In the genomic region with DNA sequence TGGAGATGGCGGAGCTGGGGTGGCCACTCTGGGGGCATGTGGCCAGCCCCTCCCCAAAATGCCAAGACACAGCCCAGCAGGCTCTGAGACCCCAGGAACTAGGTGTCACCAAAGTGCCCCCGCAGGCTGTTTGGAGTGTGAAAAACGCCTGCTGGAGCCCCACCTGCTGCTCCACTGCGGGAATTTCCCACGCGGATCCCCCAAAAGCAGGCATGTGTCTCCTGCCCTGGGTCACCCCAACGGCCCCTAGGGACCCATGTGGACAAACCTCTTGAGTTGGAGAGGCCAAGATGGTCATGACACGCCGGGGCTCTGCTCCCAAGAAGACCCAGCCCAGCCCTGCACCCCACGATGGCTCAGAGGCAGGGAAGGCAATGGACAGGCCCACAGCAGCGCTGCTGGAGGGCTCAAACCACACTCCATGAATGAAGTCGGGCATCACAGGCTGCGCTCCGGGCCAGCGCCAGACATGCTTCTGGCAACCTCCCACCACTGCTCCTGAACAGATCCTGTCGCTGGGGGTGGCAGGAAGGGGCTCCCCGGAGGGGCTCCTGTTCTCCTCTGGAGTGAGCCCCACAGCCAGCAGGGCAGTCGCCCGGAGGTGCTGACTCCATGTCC, we compare ENCODE assay signal across 14 cellular contexts. TPM values are rescaled to one million over a fixed set of nuclear protein-coding genes. Genes with fewer than 3 reads are reported as not detected.
DNase-seq lines count a peak whose midpoint lies in the region; ATAC-seq, FAIRE-seq and TF ChIP-seq lines count a peak whose summit lies in the region.
"Had no signal": no experiment of that assay in that cellular context is flagged by ENCODE, and none has a peak within 500 bp of the region (broad histone marks: within the 10 kb centered on the region; RNA-seq: fewer than 3 reads in every experiment).

No MANE protein-coding gene starts in this region.

- no peak overlapping the region for H3K4me3 Mint-ChIP-seq in progenitor cell of endocrine pancreas (ENCODE audit: low read depth)
- no peak overlapping the region for H3K4me3 Mint-ChIP-seq in CD8-positive, alpha-beta T cell

- TF ChIP-seq POLR2A in endothelial cell of umbilical vein (IDR thresholded peaks at IDR 0.05; ENCODE audit: low read depth, low read length), result no peak

- H3K79me2 ChIP-seq in endothelial cell of umbilical vein (ENCODE audit: control insufficient read depth, insufficient read depth, low read length), result peaks cover 96% of the 10 kb centered on the region

- ATAC-seq in HG02623 (IDR thresholded peaks at IDR 0.05; ENCODE audit: unreplicated experiment), result no peak
- ATAC-seq in CD8-positive, alpha-beta T cell, result no peak

- H3K27me3 Mint-ChIP-seq in progenitor cell of endocrine pancreas, result no peaks in the 10 kb centered on the region
- H3K27me3 Mint-ChIP-seq in CD8-positive, alpha-beta T cell (ENCODE audit: low read depth), result no peaks in the 10 kb centered on the region
- H3K27me3 Mint-ChIP-seq: CD8-positive, alpha-beta memory T cell had no signal

- H3K27ac ChIP-seq in endothelial cell of umbilical vein (ENCODE audit: insufficient read depth, low read depth, low read length), result peak overlapping the region; percentile 84
- peak overlapping the region; percentile 66 for H3K27ac ChIP-seq in neutrophil
- H3K27ac ChIP-seq in CD8-positive, alpha-beta T cell (ENCODE audit: low read depth, low read length), result no peak overlapping the region
- H3K27ac ChIP-seq: GM23248 had no signal

- no TSS peak for BruUV-seq in endothelial cell of umbilical vein (replicated peaks; lab: Mats Ljungman, UMichigan)

- CTCF ChIA-PET in endothelial cell of umbilical vein (lab: Charles Lee), result interaction anchor here (1.0 to 2.3 kb wide), 11 partner anchors 9 to 101 kb away, joined by 3 to 21 read pairs (median 4); a partner anchor contains a TSS
- CTCF ChIA-PET in CD8-positive, alpha-beta T cell (lab: Charles Lee), result interaction anchor here (1.1 to 1.9 kb wide), 5 partner anchors 9 to 99 kb away, joined by 3 to 6 read pairs (median 4); no protein-coding TSS in a partner anchor

- H3K4me1 ChIP-seq in NT2/D1 (ENCODE audit: insufficient read depth, insufficient read length) (peaks cover 38% of the 10 kb centered on the region), endothelial cell of umbilical vein (ENCODE audit: control insufficient read depth, extremely low read depth, insufficient read depth, low read length) (peaks cover 57% of the 10 kb centered on the region), neutrophil (ENCODE audit: control insufficient read depth in 1 of 2, insufficient read depth in 1 of 2, low read depth in 1 of 2, low read length in 1 of 2) (peaks cover 68 to 83% of the 10 kb centered on the region in 2 experiments)
- peaks cover 68% of the 10 kb centered on the region for H3K4me1 ChIP-seq in CD8-positive, alpha-beta T cell (ENCODE audit: insufficient read depth, low read length)

- no peaks in the 10 kb centered on the region for H3K27me3 ChIP-seq in NT2/D1 (ENCODE audit: insufficient read depth, insufficient read length)
- no peaks in the 10 kb centered on the region for H3K27me3 ChIP-seq in endothelial cell of umbilical vein (ENCODE audit: control insufficient read depth in 2 of 2, insufficient read depth in 2 of 2, low read length in 2 of 2)
- H3K27me3 ChIP-seq in neutrophil, result peaks cover 24% of the 10 kb centered on the region
- H3K27me3 ChIP-seq in CD8-positive, alpha-beta T cell (ENCODE audit: insufficient read depth, low read length), result no peaks in the 10 kb centered on the region

- peaks cover 3% of the 10 kb centered on the region for H3K36me3 Mint-ChIP-seq in progenitor cell of endocrine pancreas (ENCODE audit: insufficient read depth)
- H3K36me3 Mint-ChIP-seq in CD8-positive, alpha-beta T cell, result no peaks in the 10 kb centered on the region
- H3K36me3 Mint-ChIP-seq: CD8-positive, alpha-beta memory T cell had no signal

- H3K27ac Mint-ChIP-seq in progenitor cell of endocrine pancreas, result no peak overlapping the region
- H3K27ac Mint-ChIP-seq in CD8-positive, alpha-beta T cell, result no peak overlapping the region

- H3K36me3 ChIP-seq in NT2/D1 (ENCODE audit: insufficient read depth, insufficient read length, low read length) (peaks cover 48% of the 10 kb centered on the region), endothelial cell of umbilical vein (ENCODE audit: control insufficient read depth in 2 of 2, extremely low read depth in 1 of 2, insufficient read depth in 2 of 2, low read length in 2 of 2) (peaks cover 9 to 12% of the 10 kb centered on the region in 2 experiments), neutrophil (peaks cover 44% of the 10 kb centered on the region)
- H3K36me3 ChIP-seq in CD8-positive, alpha-beta T cell (ENCODE audit: insufficient read depth, low read length), result no peaks in the 10 kb centered on the region

- H3K4me2 ChIP-seq in endothelial cell of umbilical vein (ENCODE audit: insufficient read depth, low read length), result no peak overlapping the region

- H3K4me3 ChIP-seq in NT2/D1 (ENCODE audit: insufficient read length, low read depth) (no peak overlapping the region), endothelial cell of umbilical vein (replicated peaks in 1 of 3; ENCODE audit: insufficient read depth in 1 of 3, low read depth in 1 of 3, low read length in 3 of 3) (no peak overlapping the region), neutrophil (ENCODE audit: low read depth in 1 of 2, low read length in 1 of 2) (peak overlapping the region; percentile 50 to 72)
- no peak overlapping the region for H3K4me3 ChIP-seq in CD8-positive, alpha-beta T cell (ENCODE audit: low read depth, low read length)
- H3K4me3 ChIP-seq: GM23248 had no signal

- no peaks in the 10 kb centered on the region for H3K9me1 ChIP-seq in endothelial cell of umbilical vein (replicated peaks; ENCODE audit: control insufficient read depth, extremely low read depth, insufficient read depth, low read length)

- dilution Hi-C loops in endothelial cell of umbilical vein (cut with MboI; ENCODE audit: extremely low pct_ligation_motif_present, low sequenced_read_pairs), result no loop called here

- H4K20me1 ChIP-seq in endothelial cell of umbilical vein (replicated peaks; ENCODE audit: control insufficient read depth, extremely low read depth, insufficient read depth, low read length), result no peaks in the 10 kb centered on the region

- H3K9me3 ChIP-seq in NT2/D1 (ENCODE audit: insufficient read depth, low read length), result peaks cover 11% of the 10 kb centered on the region; the same call in 1 of the 2 replicates
- no peaks in the 10 kb centered on the region for H3K9me3 ChIP-seq in endothelial cell of umbilical vein (replicated peaks; ENCODE audit: control insufficient read depth, insufficient read depth, low read length)
- no peaks in the 10 kb centered on the region for H3K9me3 ChIP-seq in neutrophil
- no peaks in the 10 kb centered on the region for H3K9me3 ChIP-seq in CD8-positive, alpha-beta T cell (ENCODE audit: low read length)

- POLR2A ChIA-PET in endothelial cell of umbilical vein (lab: Charles Lee), result interaction anchor here (1.0 to 2.0 kb wide), 5 partner anchors 9 to 114 kb away, joined by 4 to 15 read pairs (median 4); no protein-coding TSS in a partner anchor
- POLR2A ChIA-PET in CD8-positive, alpha-beta T cell (lab: Charles Lee), result interaction anchor here (0.5 to 3.7 kb wide), 2 partner anchors 9 to 304 kb away, joined by 3 to 13 read pairs; no protein-coding TSS in a partner anchor

- FAIRE-seq in GM19239 (lab: Jason Lieb, UNC) (no peak), endothelial cell of umbilical vein (lab: Jason Lieb, UNC) (no peak)

- H3K4me1 Mint-ChIP-seq in progenitor cell of endocrine pancreas (ENCODE audit: low read depth), result peaks cover 20% of the 10 kb centered on the region
- peaks cover 37% of the 10 kb centered on the region for H3K4me1 Mint-ChIP-seq in CD8-positive, alpha-beta T cell (ENCODE audit: low read depth)

- no peak overlapping the region for H2AFZ ChIP-seq in endothelial cell of umbilical vein (ENCODE audit: low read depth, low read length)
- H2AFZ ChIP-seq: GM23248 had no signal

- no peaks in the 10 kb centered on the region for H3K9me3 Mint-ChIP-seq in progenitor cell of endocrine pancreas (ENCODE audit: low read depth)
- no peaks in the 10 kb centered on the region for H3K9me3 Mint-ChIP-seq in CD8-positive, alpha-beta T cell
- H3K9me3 Mint-ChIP-seq: CD8-positive, alpha-beta memory T cell had no signal

- TF ChIP-seq CTCF in endothelial cell of umbilical vein (IDR thresholded peaks at IDR 0.05; ENCODE audit: extremely low read depth in 1 of 2, insufficient read depth in 1 of 2, low read depth in 1 of 2, low read length in 2 of 2), result no peak
- TF ChIP-seq CTCF in neutrophil (IDR thresholded peaks at IDR 0.05), result no peak
- TF ChIP-seq CTCF in progenitor cell of endocrine pancreas (IDR thresholded peaks at IDR 0.05; ENCODE audit: unreplicated experiment), result no peak
- no peak for TF ChIP-seq CTCF in CD8-positive, alpha-beta T cell (IDR thresholded peaks at IDR 0.05)

- H3K9ac ChIP-seq in NT2/D1 (ENCODE audit: insufficient read length, low read depth), result peak overlapping the region; percentile 50
- peak overlapping the region; percentile 17 for H3K9ac ChIP-seq in endothelial cell of umbilical vein (replicated peaks; ENCODE audit: extremely low read depth, insufficient read depth, low read length)
- H3K9ac ChIP-seq: GM23248 had no signal

- intact Hi-C loops in endothelial cell of umbilical vein (cut with micrococcal nuclease), result loop anchor here (1.0 to 2.0 kb wide), 3 partner anchors 9 to 18 kb away; no protein-coding TSS in a partner anchor
- intact Hi-C loops in CD8-positive, alpha-beta T cell (cut with DNase I, micrococcal nuclease), result no loop called here

- DNase-seq in GM19239 (ENCODE audit: insufficient read length, low spot score) (peak; percentile 8), NT2/D1 (ENCODE audit: low read depth, low spot score) (no peak), endothelial cell of umbilical vein (ENCODE audit: low read depth, low spot score) (peak; percentile 52), progenitor cell of endocrine pancreas (ENCODE audit: low spot score, unreplicated experiment) (no peak), foreskin melanocyte (no peak)
- DNase-seq in CD8-positive, alpha-beta T cell, result no peak
- DNase-seq: CD8-positive, alpha-beta memory T cell; GM23248; NCI-H187 treated with DMSO at 0.1 percent for 48 hours; NCI-H82; SHP77 treated with DMSO at 0.1 percent for 48 hours; stimulated activated naive CD4-positive, alpha-beta T cell treated with Interleukin-2 at 50 U/mL for 16 hours had no signal

RNA-seq across cellular contexts. Expression of a gene that starts 15.3 kb away (rescaled TPM):
- total RNA-seq in endothelial cell of umbilical vein, result 153 and 161 TPM in 2 replicates
- 27.0 and 31.7 TPM in 2 replicates for polyA plus RNA-seq in endothelial cell of umbilical vein
- 22.4 and 26.2 TPM in 2 replicates for polyA plus RNA-seq in endothelial cell of umbilical vein (2011; cell fraction: cytosol; rRNA removed)
- 75.3 and 84.8 TPM in 2 replicates for polyA plus RNA-seq in endothelial cell of umbilical vein (2011; cell fraction: nucleus; rRNA removed)
- 33.7 and 50.3 TPM in 2 replicates for polyA plus RNA-seq in endothelial cell of umbilical vein (2012)
- polyA minus RNA-seq in endothelial cell of umbilical vein, result 52.5 and 73.2 TPM in 2 replicates
- 13.9 TPM for polyA minus RNA-seq in endothelial cell of umbilical vein (2011; cell fraction: cytosol; rRNA and poly(A)+ RNA removed)
- 49.7 and 95.4 TPM in 2 replicates for polyA minus RNA-seq in endothelial cell of umbilical vein (2011; cell fraction: nucleus; rRNA and poly(A)+ RNA removed)
- total RNA-seq in progenitor cell of endocrine pancreas, result 109 and 130 TPM in 2 replicates
- 10 to 100 TPM; 29.0 to 30.0 TPM for total RNA-seq in CD8-positive, alpha-beta T cell

RNA-seq across cellular contexts. Expression of a gene that starts 47.7 kb away (rescaled TPM):
- total RNA-seq in endothelial cell of umbilical vein, result 76.7 and 80.6 TPM in 2 replicates
- 33.5 and 34.5 TPM in 2 replicates for polyA plus RNA-seq in endothelial cell of umbilical vein
- polyA plus RNA-seq in endothelial cell of umbilical vein (2011; cell fraction: cytosol; rRNA removed), result 38.4 and 38.9 TPM in 2 replicates
- 116 and 118 TPM in 2 replicates for polyA plus RNA-seq in endothelial cell of umbilical vein (2011; cell fraction: nucleus; rRNA removed)
- 61.7 and 62.2 TPM in 2 replicates for polyA plus RNA-seq in endothelial cell of umbilical vein (2012)
- polyA minus RNA-seq in endothelial cell of umbilical vein, result 41.8 and 45.2 TPM in 2 replicates
- polyA minus RNA-seq in endothelial cell of umbilical vein (2011; cell fraction: cytosol; rRNA and poly(A)+ RNA removed), result 46.3 TPM
- 40.9 and 44.0 TPM in 2 replicates for polyA minus RNA-seq in endothelial cell of umbilical vein (2011; cell fraction: nucleus; rRNA and poly(A)+ RNA removed)
- 76.1 and 78.8 TPM in 2 replicates for total RNA-seq in progenitor cell of endocrine pancreas
- total RNA-seq in CD8-positive, alpha-beta T cell, result 10 to 100 TPM; 81.0 to 83.5 TPM

Comparison
In these comparisons a context has a peak if more than half of its experiments do, and no peak if none do; other contexts are left out.
1. DNase-seq: peak in GM19239 (single experiment) and endothelial cell of umbilical vein (single experiment); none in NT2/D1 (single experiment), progenitor cell of endocrine pancreas (single experiment), CD8-positive, alpha-beta T cell (0 of 7) and foreskin melanocyte (single experiment).
2. H3K4me3 ChIP-seq: peak in neutrophil (2 of 2); none in NT2/D1 (single experiment), endothelial cell of umbilical vein (0 of 3) and CD8-positive, alpha-beta T cell (single experiment).